24 cellular contexts compared by ENCODE assay signal in the genomic region with DNA sequence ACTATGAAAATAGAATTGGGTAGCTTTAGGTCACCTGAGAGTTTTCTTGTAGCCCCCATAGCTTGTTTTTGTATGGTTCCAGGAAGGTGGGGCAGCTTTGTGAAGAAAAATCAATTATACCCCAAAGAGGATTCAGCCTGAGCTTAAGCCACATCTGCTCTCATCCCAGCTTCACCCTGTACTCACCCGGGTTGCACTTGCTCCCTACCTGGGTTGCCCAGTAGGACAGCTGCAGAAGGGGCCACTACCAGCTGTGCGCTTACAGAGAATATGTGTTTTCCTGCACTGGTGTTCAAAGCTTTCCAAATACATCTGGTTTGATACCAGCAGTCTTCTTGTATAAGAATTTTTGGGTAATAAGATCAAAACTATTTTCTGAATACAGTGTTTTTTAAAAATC.
"Had no signal": no experiment of that assay in that cellular context is flagged by ENCODE, and none has a peak within 500 bp of the region (broad histone marks: within the 10 kb centered on the region; RNA-seq: fewer than 3 reads in every experiment).

No MANE protein-coding gene starts in this region.

- H3K27ac Mint-ChIP-seq: activated CD8-positive, alpha-beta T cell treated with anti-CD3 and anti-CD28 coated beads for 36 hours; activated naive CD8-positive, alpha-beta T cell treated with anti-CD3 and anti-CD28 coated beads, Interleukin-2, amount 10 ng/mL, durations not matched to agents 7 days and 5 days; effector memory CD8-positive, alpha-beta T cell; T-helper 1 cell treated with Interleukin-12 subunit alpha and Interleukin-12 subunit beta and Interleukin-4 antibody, amounts not matched to agents 30 μg/mL and 1 μg/mL, for 36 hours had no signal

- DNase-seq: activated CD4-positive, alpha-beta T cell treated with anti-CD3 and anti-CD28 coated beads for 48 hours; activated CD4-positive, CD25-positive, alpha-beta regulatory T cell; activated CD8-positive, alpha-beta memory T cell treated with anti-CD3 and anti-CD28 coated beads, Interleukin-2, amount 10 ng/mL, durations not matched to agents 7 days and 5 days; activated CD8-positive, alpha-beta T cell treated with anti-CD3 and anti-CD28 coated beads for 36 hours; activated gamma-delta T cell treated with Interleukin-2 at 50 U/mL for 16 hours; activated naive CD8-positive, alpha-beta T cell treated with anti-CD3 and anti-CD28 coated beads, Interleukin-2, amount 10 ng/mL, durations not matched to agents 7 days and 5 days; amniotic stem cell; colonic mucosa; dorsolateral prefrontal cortex; effector memory CD8-positive, alpha-beta T cell; islet precursor cell; left cardiac atrium; occipital lobe; posterior cingulate gyrus; right lobe of liver; small intestine; stimulated activated CD4-positive, alpha-beta T cell treated with anti-CD3 and anti-CD28 coated beads, Interleukin-15, amount 100 ng/mL, for 24 hours; stimulated activated naive B cell treated with anti-CD40 and anti-IgM and Interleukin-4, amounts not matched to agents 10 μg/mL and 1 μg/mL and 100 μg/mL, for 72 hours; T1000; upper lobe of left lung had no signal

- H3K27ac ChIP-seq: breast epithelium, colonic mucosa, dorsolateral prefrontal cortex, esophagus muscularis mucosa, right lobe of liver, upper lobe of left lung had no signal

- H3K4me3 ChIP-seq: breast epithelium, colonic mucosa, dorsolateral prefrontal cortex, esophagus muscularis mucosa, right lobe of liver, upper lobe of left lung had no signal

- H3K9me3 ChIP-seq: breast epithelium, colonic mucosa, esophagus muscularis mucosa, right lobe of liver, upper lobe of left lung had no signal

- H3K9me3 Mint-ChIP-seq: activated CD8-positive, alpha-beta T cell treated with anti-CD3 and anti-CD28 coated beads for 36 hours; activated naive CD8-positive, alpha-beta T cell treated with anti-CD3 and anti-CD28 coated beads, Interleukin-2, amount 10 ng/mL, durations not matched to agents 7 days and 5 days; effector memory CD8-positive, alpha-beta T cell; neural crest cell; stimulated activated naive B cell treated with anti-CD40 and anti-IgM and Interleukin-4, amounts not matched to agents 10 μg/mL and 1 μg/mL and 100 μg/mL, for 72 hours; T-helper 1 cell treated with Interleukin-12 subunit alpha and Interleukin-12 subunit beta and Interleukin-4 antibody, amounts not matched to agents 30 μg/mL and 1 μg/mL, for 36 hours had no signal

- H3K4me3 Mint-ChIP-seq: activated CD8-positive, alpha-beta T cell treated with anti-CD3 and anti-CD28 coated beads for 36 hours; activated naive CD8-positive, alpha-beta T cell treated with anti-CD3 and anti-CD28 coated beads, Interleukin-2, amount 10 ng/mL, durations not matched to agents 7 days and 5 days; effector memory CD8-positive, alpha-beta T cell; neural crest cell; stimulated activated naive B cell treated with anti-CD40 and anti-IgM and Interleukin-4, amounts not matched to agents 10 μg/mL and 1 μg/mL and 100 μg/mL, for 72 hours; T-helper 1 cell treated with Interleukin-12 subunit alpha and Interleukin-12 subunit beta and Interleukin-4 antibody, amounts not matched to agents 30 μg/mL and 1 μg/mL, for 36 hours had no signal

- H3K4me1 ChIP-seq: breast epithelium, colonic mucosa had no signal

- H3K27me3 ChIP-seq: breast epithelium, colonic mucosa, esophagus muscularis mucosa had no signal

- ATAC-seq: activated CD8-positive, alpha-beta memory T cell treated with anti-CD3 and anti-CD28 coated beads, Interleukin-2, amount 10 ng/mL, durations not matched to agents 7 days and 5 days; activated CD8-positive, alpha-beta T cell treated with anti-CD3 and anti-CD28 coated beads for 36 hours; effector memory CD8-positive, alpha-beta T cell; left cardiac atrium; right lobe of liver; stimulated activated naive B cell treated with anti-CD40 and anti-IgM and Interleukin-4, amounts not matched to agents 10 μg/mL and 1 μg/mL and 100 μg/mL, for 72 hours had no signal

- H3K36me3 ChIP-seq: breast epithelium, colonic mucosa, esophagus muscularis mucosa, right lobe of liver, upper lobe of left lung had no signal

- H3K27me3 Mint-ChIP-seq: activated CD8-positive, alpha-beta memory T cell treated with anti-CD3 and anti-CD28 coated beads, Interleukin-2, amount 10 ng/mL, durations not matched to agents 7 days and 5 days; activated CD8-positive, alpha-beta T cell treated with anti-CD3 and anti-CD28 coated beads for 36 hours; activated naive CD8-positive, alpha-beta T cell treated with anti-CD3 and anti-CD28 coated beads, Interleukin-2, amount 10 ng/mL, durations not matched to agents 7 days and 5 days; effector memory CD8-positive, alpha-beta T cell; stimulated activated naive B cell treated with anti-CD40 and anti-IgM and Interleukin-4, amounts not matched to agents 10 μg/mL and 1 μg/mL and 100 μg/mL, for 72 hours had no signal
